Comparison of ENCODE assay signal across 22 cellular contexts in genomic region chr17:13154932-13155331, GRCh38.
A peak's percentile ranks its signal among the peaks of the same experiment; 100 is the strongest.
DNase-seq lines count a peak whose midpoint lies in the region; ATAC-seq and TF ChIP-seq lines count a peak whose summit lies in the region.
"Had no signal": no experiment of that assay in that cellular context is flagged by ENCODE, and none has a peak within 500 bp of the region (broad histone marks: within the 10 kb centered on the region; RNA-seq: fewer than 3 reads in every experiment).

No MANE protein-coding gene starts in this region.

- no peak for DNase-seq in SJSA1 (ENCODE audit: low read depth in 1 of 2, low spot score in 2 of 2)
- no peak for DNase-seq in smooth muscle cell (lab: John Stamatoyannopoulos, UW; ENCODE audit: unreplicated experiment)
- DNase-seq in activated CD4-positive, alpha-beta memory T cell treated with anti-CD3 and anti-CD28 coated beads, Interleukin-2, amount 10 ng/mL, durations not matched to agents 7 days and 5 days, result no peak
- DNase-seq in left lobe of liver (ENCODE audit: low spot score), result no peak
- no peak for DNase-seq in occipital lobe (lab: John Stamatoyannopoulos, UW)
- DNase-seq: 8988T; ACHN; BE2C; C1 segment of cervical spinal cord; CD4-positive, alpha-beta memory T cell; CD4-positive, CD25-positive, alpha-beta regulatory T cell; CD8-positive, alpha-beta memory T cell; COR-L47; DMS 273 treated with DMSO at 0.1 percent for 48 hours; DMS153; DMS79; DND-41; GDM1 had no signal

- H3K4me2 ChIP-seq in neural cell (ENCODE audit: low read length) (no peak overlapping the region), smooth muscle cell (peak overlapping the region; percentile 44)
- H3K4me2 ChIP-seq: BLaER1 had no signal

- no peak overlapping the region for H3K27ac Mint-ChIP-seq in activated CD4-positive, alpha-beta memory T cell treated with anti-CD3 and anti-CD28 coated beads, Interleukin-2, amount 10 ng/mL, durations not matched to agents 7 days and 5 days
- H3K27ac Mint-ChIP-seq: CD14-positive monocyte; CD4-positive, alpha-beta memory T cell; CD4-positive, CD25-positive, alpha-beta regulatory T cell; CD8-positive, alpha-beta memory T cell had no signal

- H3K4me3 Mint-ChIP-seq in activated CD4-positive, alpha-beta memory T cell treated with anti-CD3 and anti-CD28 coated beads, Interleukin-2, amount 10 ng/mL, durations not matched to agents 7 days and 5 days, result no peak overlapping the region
- H3K4me3 Mint-ChIP-seq: CD14-positive monocyte; CD4-positive, alpha-beta memory T cell; CD4-positive, CD25-positive, alpha-beta regulatory T cell; CD8-positive, alpha-beta memory T cell had no signal

- no peak overlapping the region for H3K4me3 ChIP-seq in SJSA1
- no peak overlapping the region for H3K4me3 ChIP-seq in neural cell (ENCODE audit: low read length)
- H3K4me3 ChIP-seq in smooth muscle cell, result no peak overlapping the region
- H3K4me3 ChIP-seq: BLaER1, GM12878 had no signal

- H4K20me1 ChIP-seq in neural cell (ENCODE audit: insufficient read depth) (no peaks in the 10 kb centered on the region), smooth muscle cell (ENCODE audit: low read depth) (no peaks in the 10 kb centered on the region)
- H4K20me1 ChIP-seq: BLaER1 had no signal

- peak; percentile 87 for TF ChIP-seq EP300 in neural cell (conservative IDR thresholded peaks at IDR 0.05; ENCODE audit: poor library complexity, severe bottlenecking)

- no peak for TF ChIP-seq CTCF in neural cell (IDR thresholded peaks at IDR 0.05; ENCODE audit: poor library complexity, severe bottlenecking)
- TF ChIP-seq CTCF in smooth muscle cell (IDR thresholded peaks at IDR 0.05; ENCODE audit: borderline replicate concordance, insufficient read depth, poor library complexity, severe bottlenecking), result no peak

- H3F3A ChIP-seq in neural cell (ENCODE audit: insufficient read depth, low read length, poor library complexity, severe bottlenecking) (no peaks in the 10 kb centered on the region), smooth muscle cell (ENCODE audit: low read depth) (no peaks in the 10 kb centered on the region)

- H3K36me3 ChIP-seq in SJSA1 (no peaks in the 10 kb centered on the region), neural cell (ENCODE audit: insufficient read depth, low read length) (no peaks in the 10 kb centered on the region), smooth muscle cell (ENCODE audit: low read depth) (no peaks in the 10 kb centered on the region)
- H3K36me3 ChIP-seq: BE2C, BLaER1 had no signal

- H3K27me3 ChIP-seq in SJSA1 (replicated peaks) (no peaks in the 10 kb centered on the region), neural cell (ENCODE audit: insufficient read depth, low read depth, low read length) (no peaks in the 10 kb centered on the region), smooth muscle cell (ENCODE audit: low read depth) (no peaks in the 10 kb centered on the region)
- H3K27me3 ChIP-seq: BE2C, BLaER1 had no signal

- no peaks in the 10 kb centered on the region for H3K36me3 Mint-ChIP-seq in activated CD4-positive, alpha-beta memory T cell treated with anti-CD3 and anti-CD28 coated beads, Interleukin-2, amount 10 ng/mL, durations not matched to agents 7 days and 5 days (ENCODE audit: low read depth)
- H3K36me3 Mint-ChIP-seq: CD14-positive monocyte; CD4-positive, alpha-beta memory T cell; CD4-positive, CD25-positive, alpha-beta regulatory T cell; CD8-positive, alpha-beta memory T cell had no signal

- no peak for TF ChIP-seq RAD21 in neural cell (conservative IDR thresholded peaks at IDR 0.05)

- 94% methylated on average over 4 of the region's 4 CpGs for WGBS in smooth muscle cell (ENCODE audit: low lambda C conversion rate)

- peaks cover 40% of the 10 kb centered on the region for H3K4me1 ChIP-seq in SJSA1 (replicated peaks)
- H3K4me1 ChIP-seq in smooth muscle cell (ENCODE audit: low read depth), result no peaks in the 10 kb centered on the region
- H3K4me1 ChIP-seq: BE2C, BLaER1 had no signal

- no peaks in the 10 kb centered on the region for H3K27me3 Mint-ChIP-seq in activated CD4-positive, alpha-beta memory T cell treated with anti-CD3 and anti-CD28 coated beads, Interleukin-2, amount 10 ng/mL, durations not matched to agents 7 days and 5 days
- H3K27me3 Mint-ChIP-seq: CD4-positive, alpha-beta memory T cell; CD4-positive, CD25-positive, alpha-beta regulatory T cell; CD8-positive, alpha-beta memory T cell had no signal

- no peak overlapping the region for H3K9ac ChIP-seq in neural cell (ENCODE audit: low read length)
- H3K9ac ChIP-seq in smooth muscle cell (ENCODE audit: low read depth), result no peak overlapping the region
- H3K9ac ChIP-seq: BLaER1 had no signal

- no peak for ATAC-seq in left lobe of liver
- ATAC-seq: GM12878 had no signal

- no peaks in the 10 kb centered on the region for H3K4me1 Mint-ChIP-seq in activated CD4-positive, alpha-beta memory T cell treated with anti-CD3 and anti-CD28 coated beads, Interleukin-2, amount 10 ng/mL, durations not matched to agents 7 days and 5 days
- H3K4me1 Mint-ChIP-seq: CD14-positive monocyte; CD4-positive, alpha-beta memory T cell; CD4-positive, CD25-positive, alpha-beta regulatory T cell; CD8-positive, alpha-beta memory T cell had no signal

- H3K27ac ChIP-seq in SJSA1 (peak overlapping the region; percentile 52), neural cell (ENCODE audit: low read length) (no peak overlapping the region), smooth muscle cell (ENCODE audit: low read depth) (peak overlapping the region; percentile 57)
- H3K27ac ChIP-seq: BLaER1 had no signal

- H2AFZ ChIP-seq in neural cell (ENCODE audit: low read depth, low read length) (no peak overlapping the region), smooth muscle cell (ENCODE audit: low read depth) (no peak overlapping the region)

- H3K9me3 ChIP-seq in SJSA1 (replicated peaks) (no peaks in the 10 kb centered on the region), neural cell (ENCODE audit: low read length) (no peaks in the 10 kb centered on the region), smooth muscle cell (replicated peaks; ENCODE audit: low read depth) (no peaks in the 10 kb centered on the region)
- H3K9me3 ChIP-seq: BE2C, BLaER1 had no signal

- H3K79me2 ChIP-seq in neural cell (replicated peaks; ENCODE audit: insufficient read depth, low read length) (no peaks in the 10 kb centered on the region), smooth muscle cell (ENCODE audit: low read depth) (no peaks in the 10 kb centered on the region)

- POLR2A ChIA-PET in activated CD4-positive, alpha-beta memory T cell treated with anti-CD3 and anti-CD28 coated beads, Interleukin-2, amount 10 ng/mL, durations not matched to agents 7 days and 5 days (lab: Charles Lee), result no interaction called here

- H3K9me3 Mint-ChIP-seq in activated CD4-positive, alpha-beta memory T cell treated with anti-CD3 and anti-CD28 coated beads, Interleukin-2, amount 10 ng/mL, durations not matched to agents 7 days and 5 days, result no peaks in the 10 kb centered on the region

- no peaks in the 10 kb centered on the region for H3K9me2 ChIP-seq in neural cell (ENCODE audit: insufficient read depth, low read length)

- CTCF ChIA-PET in activated CD4-positive, alpha-beta memory T cell treated with anti-CD3 and anti-CD28 coated beads, Interleukin-2, amount 10 ng/mL, durations not matched to agents 7 days and 5 days (lab: Charles Lee), result no interaction called here

TF ChIP-seq in neural cell, 6 proteins besides CTCF, POLR2A, EP300 and RAD21:
- TF ChIP-seq EZH2 (IDR thresholded peaks at IDR 0.05; ENCODE audit: borderline replicate concordance, insufficient read depth, low read length, poor library complexity, severe bottlenecking), result no peak
- no peak for TF ChIP-seq SMC3 (conservative IDR thresholded peaks at IDR 0.05; ENCODE audit: poor library complexity)
- TF ChIP-seq TAF1 (IDR thresholded peaks at IDR 0.05; ENCODE audit: low read depth), result no peak
- no peak for TF ChIP-seq REST (IDR thresholded peaks at IDR 0.05; ENCODE audit: borderline replicate concordance)
- no peak for TF ChIP-seq MXI1 (conservative IDR thresholded peaks at IDR 0.05; ENCODE audit: poor library complexity, severe bottlenecking)
- TF ChIP-seq POLR2AphosphoS5 (IDR thresholded peaks at IDR 0.05), result peak; percentile 77
TF ChIP-seq in neural cell: peak in this region for 1.
